Comparison of ENCODE assay signal across 16 cellular contexts in the genomic region with DNA sequence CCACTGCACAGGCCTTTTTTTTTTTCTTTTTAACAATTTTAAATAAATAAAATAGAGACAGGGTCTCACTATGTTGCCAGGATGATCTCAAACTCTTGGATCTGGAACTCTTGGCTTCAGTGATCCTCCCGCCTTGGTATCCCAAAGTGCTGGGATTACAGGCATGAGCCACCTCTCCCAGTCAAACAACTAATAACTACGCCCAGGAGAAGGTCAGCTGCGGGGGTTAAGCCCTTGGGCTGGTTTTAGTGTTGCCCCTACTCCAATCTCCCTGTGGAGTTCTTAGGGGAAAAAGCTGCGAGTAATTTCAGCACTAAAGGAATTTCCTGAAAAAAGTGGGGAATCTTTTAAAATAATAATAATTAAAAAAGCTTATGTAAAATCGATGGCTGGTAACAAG.
DNase-seq lines count a peak whose midpoint lies in the region; ATAC-seq and TF ChIP-seq lines count a peak whose summit lies in the region.
"Had no signal": no experiment of that assay in that cellular context is flagged by ENCODE, and none has a peak within 500 bp of the region (broad histone marks: within the 10 kb centered on the region; RNA-seq: fewer than 3 reads in every experiment).

No MANE protein-coding gene starts in this region.

- TF ChIP-seq RAD21 in SK-N-SH (IDR thresholded peaks at IDR 0.05; ENCODE audit: low read length) (no peak), HCT116 (IDR thresholded peaks at IDR 0.05; ENCODE audit: low read depth) (no peak)

- no peak overlapping the region for H2BK120ac ChIP-seq in mesendoderm (ENCODE audit: low read depth, low read length)

- no peak overlapping the region for H3K9ac ChIP-seq in SK-N-SH
- no peak overlapping the region for H3K9ac ChIP-seq in HCT116 (ENCODE audit: low read length)
- H3K9ac ChIP-seq in mesendoderm (ENCODE audit: low read length): no peak overlapping the region

- no peak for TF ChIP-seq EP300 in SK-N-SH (IDR thresholded peaks at IDR 0.05; ENCODE audit: borderline replicate concordance in 1 of 2, low read depth in 1 of 2, low read length in 1 of 2)

- no peak overlapping the region for H3K4ac ChIP-seq in mesendoderm (ENCODE audit: low read depth, low read length)

- DNase-seq in SK-N-SH (no peak), HCT116 (ENCODE audit: low read depth, low spot score) (no peak), mesendoderm (no peak), spleen (peak; percentile 3), osteoblast (ENCODE audit: insufficient read length, low spot score, missing footprints) (no peak)
- DNase-seq: AML-193; Caco-2; CD4-positive, alpha-beta T cell; GDM1 had no signal

- H3K27me3 ChIP-seq in SK-N-SH (ENCODE audit: insufficient read depth) (no peaks in the 10 kb centered on the region), HCT116 (ENCODE audit: insufficient read depth, low read length) (no peaks in the 10 kb centered on the region), mesendoderm (ENCODE audit: insufficient read depth, low read length, poor library complexity) (no peaks in the 10 kb centered on the region), spleen (replicated peaks in 1 of 7) (no peaks in the 10 kb centered on the region), osteoblast (ENCODE audit: insufficient read depth, low read length) (no peaks in the 10 kb centered on the region)

- no peak overlapping the region for H3K56ac ChIP-seq in mesendoderm (ENCODE audit: low read length)

- H4K20me1 ChIP-seq in SK-N-SH (ENCODE audit: insufficient read depth) (no peaks in the 10 kb centered on the region), HCT116 (ENCODE audit: insufficient read depth) (no peaks in the 10 kb centered on the region), osteoblast (ENCODE audit: insufficient read depth, low read length) (no peaks in the 10 kb centered on the region)

- H2AK5ac ChIP-seq in mesendoderm (ENCODE audit: low read length): no peak overlapping the region

- no peaks in the 10 kb centered on the region for H3K79me1 ChIP-seq in mesendoderm (ENCODE audit: low read length)

- H3K4me2 ChIP-seq in SK-N-SH: no peak overlapping the region
- H3K4me2 ChIP-seq in HCT116 (ENCODE audit: low read length): no peak overlapping the region
- H3K4me2 ChIP-seq in mesendoderm (ENCODE audit: low read length): no peak overlapping the region
- no peak overlapping the region for H3K4me2 ChIP-seq in osteoblast (ENCODE audit: insufficient read depth, low read length)
- H3K4me2 ChIP-seq: A549 had no signal

- H3K79me2 ChIP-seq in SK-N-SH (ENCODE audit: insufficient read depth) (no peaks in the 10 kb centered on the region), HCT116 (ENCODE audit: insufficient read depth, low read length) (no peaks in the 10 kb centered on the region), mesendoderm (ENCODE audit: control insufficient read depth, insufficient read depth, low read length) (no peaks in the 10 kb centered on the region), osteoblast (ENCODE audit: insufficient read depth, low read length) (no peaks in the 10 kb centered on the region)

- H3K4me1 ChIP-seq in SK-N-SH (ENCODE audit: control insufficient read depth in 1 of 2, insufficient read depth in 2 of 2, low read depth in 1 of 2, low read length in 1 of 2): peaks cover 0 to 4% of the 10 kb centered on the region in 2 experiments; a peak in 2 of 4 replicates
- peaks cover 7 to 19% of the 10 kb centered on the region in 2 experiments; a peak in 3 of 4 replicates for H3K4me1 ChIP-seq in HCT116 (ENCODE audit: control insufficient read depth in 1 of 2, insufficient read depth in 2 of 2, low read length in 2 of 2)
- peaks cover 11% of the 10 kb centered on the region for H3K4me1 ChIP-seq in mesendoderm (ENCODE audit: control insufficient read depth, low read depth, low read length)
- H3K4me1 ChIP-seq in spleen: peaks cover 0 to 4% (median 0%) of the 10 kb centered on the region in 6 donors
- H3K4me1 ChIP-seq in osteoblast (ENCODE audit: insufficient read depth, low read length): peaks cover 12% of the 10 kb centered on the region
- H3K4me1 ChIP-seq: HAP-1 had no signal

- TF ChIP-seq CTCF in SK-N-SH (IDR thresholded peaks at IDR 0.05): no peak
- no peak for TF ChIP-seq CTCF in HCT116 (IDR thresholded peaks at IDR 0.05 in 2 of 3, conservative IDR thresholded peaks at IDR 0.05 in 1 of 3; ENCODE audit: borderline replicate concordance in 1 of 3, insufficient read depth in 1 of 3, low read depth in 2 of 3, low read length in 2 of 3)
- no peak for TF ChIP-seq CTCF in spleen (IDR thresholded peaks at IDR 0.05 in 8 of 11, conservative IDR thresholded peaks at IDR 0.05 in 3 of 11)
- TF ChIP-seq CTCF in osteoblast (IDR thresholded peaks at IDR 0.05; ENCODE audit: extremely low read depth, low read depth, low read length): no peak

- BruUV-seq in HCT116 (replicated peaks; lab: Mats Ljungman, UMichigan): no TSS peak

- no peaks in the 10 kb centered on the region for H3K9me3 ChIP-seq in SK-N-SH
- no peaks in the 10 kb centered on the region for H3K9me3 ChIP-seq in HCT116 (ENCODE audit: control insufficient read depth in 1 of 2, insufficient read depth in 1 of 2, low read depth in 1 of 2, low read length in 2 of 2)
- no peaks in the 10 kb centered on the region for H3K9me3 ChIP-seq in spleen
- H3K9me3 ChIP-seq in osteoblast (ENCODE audit: low read depth, low read length): no peaks in the 10 kb centered on the region
- H3K9me3 ChIP-seq: A549, Caco-2, HAP-1 had no signal

- peaks cover 3% of the 10 kb centered on the region for H3F3A ChIP-seq in SK-N-SH (replicated peaks; ENCODE audit: insufficient read depth)

- no peaks in the 10 kb centered on the region for H3K36me3 ChIP-seq in SK-N-SH (replicated peaks in 1 of 2; ENCODE audit: control insufficient read depth in 1 of 2, insufficient read depth in 2 of 2, low read length in 1 of 2)
- no peaks in the 10 kb centered on the region for H3K36me3 ChIP-seq in HCT116 (ENCODE audit: control insufficient read depth in 1 of 2, insufficient read depth in 2 of 2, low read length in 2 of 2)
- H3K36me3 ChIP-seq in mesendoderm (ENCODE audit: control insufficient read depth, insufficient read depth, low read length): no peaks in the 10 kb centered on the region
- no peaks in the 10 kb centered on the region for H3K36me3 ChIP-seq in spleen
- no peaks in the 10 kb centered on the region for H3K36me3 ChIP-seq in osteoblast (ENCODE audit: insufficient read depth, low read length)
- H3K36me3 ChIP-seq: HAP-1 had no signal

- H4K5ac ChIP-seq in mesendoderm (ENCODE audit: low read length): no peak overlapping the region

- 81% methylated on average over 5 of the region's 5 CpGs for WGBS in SK-N-SH (ENCODE audit: low lambda C conversion rate)
- no CpG with 5 or more reads among the region's 5 CpGs for WGBS in mesendoderm (ENCODE audit: extremely low coverage, insufficient coverage, low lambda C conversion rate)
- WGBS in spleen, 5 donors: 87 to 96% (median 89%) methylated on average over 5 of the region's 5 CpGs

- 0 out of 2 replicates have a peak overlapping the region, but pooled peaks have one; percentile 3 for H2AFZ ChIP-seq in SK-N-SH (ENCODE audit: low read depth)
- peak overlapping the region; percentile 45 for H2AFZ ChIP-seq in HCT116 (ENCODE audit: low read depth, low read length, poor library complexity, severe bottlenecking)
- no peak overlapping the region for H2AFZ ChIP-seq in osteoblast (ENCODE audit: low read length)

- H3K23ac ChIP-seq in mesendoderm (ENCODE audit: low read length): no peak overlapping the region

- no peaks in the 10 kb centered on the region for H3K9me2 ChIP-seq in SK-N-SH
- H3K9me2 ChIP-seq in HCT116 (ENCODE audit: insufficient read depth): no peaks in the 10 kb centered on the region

- H3K4me3 ChIP-seq in SK-N-SH (ENCODE audit: low read depth in 2 of 2, low read length in 1 of 2) (no peak overlapping the region), HCT116 (replicated peaks in 1 of 2; ENCODE audit: low read depth in 1 of 2, low read length in 2 of 2) (no peak overlapping the region), mesendoderm (ENCODE audit: low read length) (no peak overlapping the region), spleen (no peak overlapping the region), osteoblast (ENCODE audit: insufficient read depth, low read length) (no peak overlapping the region)
- H3K4me3 ChIP-seq: A549, HAP-1 had no signal

- H3K18ac ChIP-seq in mesendoderm (ENCODE audit: low read length): peak overlapping the region; percentile 28

- intact Hi-C loops in HCT116 (cut with micrococcal nuclease) (no loop called here), spleen (cut with DNase I; ENCODE audit: low total_unique reads) (no loop called here)

- no peak for TF ChIP-seq POLR2A in HCT116 (IDR thresholded peaks at IDR 0.05; ENCODE audit: borderline replicate concordance, extremely low read depth, insufficient read depth, insufficient read length)
- no peak for TF ChIP-seq POLR2A in spleen (IDR thresholded peaks at IDR 0.05)

- H2BK5ac ChIP-seq in mesendoderm (ENCODE audit: low read length): no peak overlapping the region

- no peak overlapping the region for H4K8ac ChIP-seq in mesendoderm (ENCODE audit: low read depth, low read length)

- RAD21 ChIA-PET in HCT116 (lab: Charles Lee; ENCODE audit: low non-redundant PET in 1 of 2, low total read pairs in 2 of 2, uncharacterized antibody in 2 of 2, unreplicated experiment in 2 of 2): no interaction called here

- H3K27ac ChIP-seq in SK-N-SH (ENCODE audit: low read depth in 2 of 2, low read length in 1 of 2) (no peak overlapping the region), HCT116 (ENCODE audit: low read depth, low read length) (no peak overlapping the region), mesendoderm (ENCODE audit: low read depth, low read length) (no peak overlapping the region), spleen (no peak overlapping the region), osteoblast (ENCODE audit: low read depth, low read length) (no peak overlapping the region)
- H3K27ac ChIP-seq: 22Rv1, C4-2B had no signal

- CTCF ChIA-PET in SK-N-SH (lab: Yijun Ruan, JAX) (interaction anchor here (1.2 kb wide), 2 partner anchors 344 to 499 kb away, joined by 3 to 4 read pairs; no protein-coding TSS in a partner anchor), HCT116 (lab: Charles Lee) (interaction anchor here (0.6 to 1.4 kb wide), 2 partner anchors 60 to 208 kb away, joined by 3 read pairs; no protein-coding TSS in a partner anchor)

- ATAC-seq in SK-N-SH treated with all-trans-retinoic acid at 6 μM for 48 hours: no peak
- ATAC-seq in HCT116: no peak
- ATAC-seq in HG02571 (IDR thresholded peaks at IDR 0.05; ENCODE audit: unreplicated experiment): no peak
- ATAC-seq: A549, HepG2 had no signal

- H2BK15ac ChIP-seq in mesendoderm (replicated peaks; ENCODE audit: low read depth): no peak overlapping the region

- POLR2A ChIA-PET in SK-N-SH (lab: Yijun Ruan, JAX): no interaction called here
- POLR2A ChIA-PET in HCT116 (lab: Charles Lee): no interaction called here

TF ChIP-seq in SK-N-SH, 30 proteins besides CTCF, POLR2A, EP300 and RAD21 (continues in another document):
- no peak for TF ChIP-seq FOSL2 (IDR thresholded peaks at IDR 0.05; ENCODE audit: borderline replicate concordance, low read depth)

TF ChIP-seq in SK-N-SH treated with all-trans-retinoic acid at 6 μM for 48 hours, 23 proteins besides CTCF, POLR2A, EP300 and RAD21 (continues in another document):
- TF ChIP-seq BACH2 (CRISPR knock-in tag; IDR thresholded peaks at IDR 0.05; ENCODE audit: borderline replicate concordance) (no peak), ZC3H10 (CRISPR knock-in tag; IDR thresholded peaks at IDR 0.05) (no peak)
